Comparison of ENCODE assay signal across 19 cellular contexts in genomic region chr12:102959391-102959790, GRCh38. TPM values are rescaled to one million over a fixed set of nuclear protein-coding genes. Genes with fewer than 3 reads are reported as not detected.
DNase-seq lines count a peak whose midpoint lies in the region; ATAC-seq and TF ChIP-seq lines count a peak whose summit lies in the region.
"Had no signal": no experiment of that assay in that cellular context is flagged by ENCODE, and none has a peak within 500 bp of the region (broad histone marks: within the 10 kb centered on the region; RNA-seq: fewer than 3 reads in every experiment).

No MANE protein-coding gene starts in this region.

- TF ChIP-seq CTCF in endodermal cell (conservative IDR thresholded peaks at IDR 0.05) = no peak

- H3K27ac Mint-ChIP-seq in activated naive CD4-positive, alpha-beta T cell treated with anti-CD3 and anti-CD28 coated beads, Interleukin-2, amount 10 ng/mL, durations not matched to agents 7 days and 5 days = peak overlapping the region; percentile 26
- no peak overlapping the region for H3K27ac Mint-ChIP-seq in activated naive CD4-positive, alpha-beta T cell treated with anti-CD3 and anti-CD28 coated beads for 36 hours
- peak overlapping the region; percentile 1 for H3K27ac Mint-ChIP-seq in stimulated activated naive B cell treated with anti-CD40 and anti-IgM and Interleukin-4, amounts not matched to agents 10 μg/mL and 1 μg/mL and 100 μg/mL, for 72 hours
- no peak overlapping the region for H3K27ac Mint-ChIP-seq in endodermal cell
- H3K27ac Mint-ChIP-seq: stimulated activated naive CD8-positive, alpha-beta T cell treated with anti-CD3 and anti-CD28 coated beads, Interleukin-15, amount 100 ng/mL, for 72 hours had no signal

- H3K9me3 ChIP-seq in ectodermal cell (ENCODE audit: control insufficient read depth, low read length) (no peaks in the 10 kb centered on the region), endodermal cell (ENCODE audit: control insufficient read depth, low read length) (peaks cover 14% of the 10 kb centered on the region)
- H3K9me3 ChIP-seq: ascending aorta, colonic mucosa had no signal

- intact Hi-C loops in activated naive CD4-positive, alpha-beta T cell treated with anti-CD3 and anti-CD28 coated beads for 36 hours (cut with micrococcal nuclease) = loop anchor here (5.0 kb wide), 1 partner anchor 483 kb away; no protein-coding TSS in a partner anchor

- H3K4me1 ChIP-seq in ectodermal cell (ENCODE audit: control insufficient read depth, insufficient read depth, low read length) (peaks cover 31% of the 10 kb centered on the region), endodermal cell (ENCODE audit: control insufficient read depth, insufficient read depth, low read length) (peaks cover 3% of the 10 kb centered on the region)
- H3K4me1 ChIP-seq: colonic mucosa had no signal

- H3K27me3 ChIP-seq in ectodermal cell (ENCODE audit: control insufficient read depth, insufficient read depth, low read length, poor library complexity, severe bottlenecking) (peaks cover 100% of the 10 kb centered on the region), endodermal cell (ENCODE audit: control insufficient read depth, insufficient read depth, low read length, poor library complexity, severe bottlenecking) (peaks cover 100% of the 10 kb centered on the region)
- H3K27me3 ChIP-seq: ascending aorta had no signal

- no peak for DNase-seq in activated naive CD4-positive, alpha-beta T cell treated with anti-CD3 and anti-CD28 coated beads, Interleukin-2, amount 10 ng/mL, durations not matched to agents 7 days and 5 days
- DNase-seq in activated naive CD4-positive, alpha-beta T cell treated with anti-CD3 and anti-CD28 coated beads for 36 hours = no peak
- peak; percentile 51 for DNase-seq in NCI-H2227 treated with DMSO at 0.1 percent for 48 hours (lab: John Stamatoyannopoulos, UW)
- DNase-seq in stimulated activated naive B cell treated with anti-CD40 and anti-IgM and Interleukin-4, amounts not matched to agents 10 μg/mL and 1 μg/mL and 100 μg/mL, for 72 hours = no peak
- no peak for DNase-seq in endodermal cell
- no peak for DNase-seq in DMS153 (lab: John Stamatoyannopoulos, UW)
- DNase-seq: activated T-cell treated with anti-CD3 and anti-CD28 coated beads, Interleukin-2, amount 50 U/mL, for 48 hours; colonic mucosa; kidney; NCI-H1436; SHP77 treated with DMSO at 0.1 percent for 48 hours; stimulated activated naive CD8-positive, alpha-beta T cell treated with anti-CD3 and anti-CD28 coated beads, Interleukin-15, amount 100 ng/mL, for 72 hours had no signal

- WGBS in ectodermal cell, 2 experiments = 8% methylated on average over 14 of the region's 14 CpGs
- 7 to 10% methylated on average over 11 to 14 of the region's 14 CpGs for WGBS in endodermal cell (ENCODE audit: insufficient coverage in 1 of 2, insufficient read length in 1 of 2), 2 experiments

- H3K4me3 Mint-ChIP-seq in activated naive CD4-positive, alpha-beta T cell treated with anti-CD3 and anti-CD28 coated beads, Interleukin-2, amount 10 ng/mL, durations not matched to agents 7 days and 5 days = peak overlapping the region; percentile 1
- H3K4me3 Mint-ChIP-seq in activated naive CD4-positive, alpha-beta T cell treated with anti-CD3 and anti-CD28 coated beads for 36 hours = no peak overlapping the region
- H3K4me3 Mint-ChIP-seq in stimulated activated naive B cell treated with anti-CD40 and anti-IgM and Interleukin-4, amounts not matched to agents 10 μg/mL and 1 μg/mL and 100 μg/mL, for 72 hours = peak overlapping the region in 1 of 2 donors; percentile 12
- H3K4me3 Mint-ChIP-seq in endodermal cell = no peak overlapping the region

- no peak overlapping the region for H3K27ac ChIP-seq in ectodermal cell (ENCODE audit: insufficient read depth, low read depth, low read length, poor library complexity, severe bottlenecking)
- H3K27ac ChIP-seq in endodermal cell (ENCODE audit: low read depth, low read length) = no peak overlapping the region
- H3K27ac ChIP-seq: ascending aorta, colonic mucosa, esophagus muscularis mucosa had no signal

- peaks cover 2% of the 10 kb centered on the region for H3K36me3 Mint-ChIP-seq in activated naive CD4-positive, alpha-beta T cell treated with anti-CD3 and anti-CD28 coated beads, Interleukin-2, amount 10 ng/mL, durations not matched to agents 7 days and 5 days
- H3K36me3 Mint-ChIP-seq in activated naive CD4-positive, alpha-beta T cell treated with anti-CD3 and anti-CD28 coated beads for 36 hours (ENCODE audit: low read depth) = peaks cover 2% of the 10 kb centered on the region
- H3K36me3 Mint-ChIP-seq in stimulated activated naive B cell treated with anti-CD40 and anti-IgM and Interleukin-4, amounts not matched to agents 10 μg/mL and 1 μg/mL and 100 μg/mL, for 72 hours = peaks cover 8 to 10% of the 10 kb centered on the region in 2 donors
- peaks cover 3% of the 10 kb centered on the region for H3K36me3 Mint-ChIP-seq in endodermal cell (ENCODE audit: low read depth)

- CTCF ChIA-PET in activated naive CD4-positive, alpha-beta T cell treated with anti-CD3 and anti-CD28 coated beads, Interleukin-2, amount 10 ng/mL, durations not matched to agents 7 days and 5 days (lab: Charles Lee) = no interaction called here
- CTCF ChIA-PET in activated naive CD4-positive, alpha-beta T cell treated with anti-CD3 and anti-CD28 coated beads for 36 hours (lab: Charles Lee) = interaction anchor here (1.8 kb wide), 1 partner anchor 11 kb away, joined by 5 read pairs; no protein-coding TSS in a partner anchor

- H3K4me3 ChIP-seq in ectodermal cell (ENCODE audit: insufficient read depth, low read depth, low read length) (peak overlapping the region; percentile 53), endodermal cell (ENCODE audit: low read length) (no peak overlapping the region)
- H3K4me3 ChIP-seq: colonic mucosa, K562 had no signal

- ATAC-seq in stimulated activated naive B cell treated with anti-CD40 and anti-IgM and Interleukin-4, amounts not matched to agents 10 μg/mL and 1 μg/mL and 100 μg/mL, for 72 hours (replicated peaks) = no peak
- no peak for ATAC-seq in HG03108 (IDR thresholded peaks at IDR 0.05; ENCODE audit: unreplicated experiment)
- ATAC-seq: K562; stimulated activated naive CD8-positive, alpha-beta T cell treated with anti-CD3 and anti-CD28 coated beads, Interleukin-15, amount 100 ng/mL, for 72 hours had no signal

- no peak overlapping the region for H3K9ac ChIP-seq in endodermal cell (ENCODE audit: extremely low read depth, low read length, poor library complexity, severe bottlenecking)

- peaks cover 99% of the 10 kb centered on the region for H3K27me3 Mint-ChIP-seq in activated naive CD4-positive, alpha-beta T cell treated with anti-CD3 and anti-CD28 coated beads, Interleukin-2, amount 10 ng/mL, durations not matched to agents 7 days and 5 days
- H3K27me3 Mint-ChIP-seq in activated naive CD4-positive, alpha-beta T cell treated with anti-CD3 and anti-CD28 coated beads for 36 hours (ENCODE audit: low read depth) = peaks cover 85% of the 10 kb centered on the region
- peaks cover 76 to 95% of the 10 kb centered on the region in 2 donors for H3K27me3 Mint-ChIP-seq in stimulated activated naive B cell treated with anti-CD40 and anti-IgM and Interleukin-4, amounts not matched to agents 10 μg/mL and 1 μg/mL and 100 μg/mL, for 72 hours
- peaks cover 99% of the 10 kb centered on the region for H3K27me3 Mint-ChIP-seq in endodermal cell (ENCODE audit: insufficient read depth)

- H3K4me1 Mint-ChIP-seq in activated naive CD4-positive, alpha-beta T cell treated with anti-CD3 and anti-CD28 coated beads, Interleukin-2, amount 10 ng/mL, durations not matched to agents 7 days and 5 days = peaks cover 47% of the 10 kb centered on the region
- H3K4me1 Mint-ChIP-seq in activated naive CD4-positive, alpha-beta T cell treated with anti-CD3 and anti-CD28 coated beads for 36 hours (ENCODE audit: low read depth) = peaks cover 32% of the 10 kb centered on the region
- H3K4me1 Mint-ChIP-seq in stimulated activated naive B cell treated with anti-CD40 and anti-IgM and Interleukin-4, amounts not matched to agents 10 μg/mL and 1 μg/mL and 100 μg/mL, for 72 hours = peaks cover 20 to 27% of the 10 kb centered on the region in 2 donors
- H3K4me1 Mint-ChIP-seq in endodermal cell = peaks cover 19% of the 10 kb centered on the region

- H3K36me3 ChIP-seq in ectodermal cell (ENCODE audit: control insufficient read depth, insufficient read depth, low read length) (no peaks in the 10 kb centered on the region), endodermal cell (ENCODE audit: control insufficient read depth, insufficient read depth, low read length) (no peaks in the 10 kb centered on the region)
- H3K36me3 ChIP-seq: ascending aorta, colonic mucosa, esophagus muscularis mucosa had no signal

- H3K9me3 Mint-ChIP-seq in activated naive CD4-positive, alpha-beta T cell treated with anti-CD3 and anti-CD28 coated beads, Interleukin-2, amount 10 ng/mL, durations not matched to agents 7 days and 5 days = peaks cover 5% of the 10 kb centered on the region
- H3K9me3 Mint-ChIP-seq in activated naive CD4-positive, alpha-beta T cell treated with anti-CD3 and anti-CD28 coated beads for 36 hours = peaks cover 3% of the 10 kb centered on the region
- peaks cover 8 to 15% of the 10 kb centered on the region in 2 donors for H3K9me3 Mint-ChIP-seq in stimulated activated naive B cell treated with anti-CD40 and anti-IgM and Interleukin-4, amounts not matched to agents 10 μg/mL and 1 μg/mL and 100 μg/mL, for 72 hours
- H3K9me3 Mint-ChIP-seq in endodermal cell = peaks cover 14% of the 10 kb centered on the region

RNA-seq across cellular contexts. Expression of gene ASCL1, which starts 1.9 kb away (rescaled TPM):
- not detected for total RNA-seq in activated naive CD4-positive, alpha-beta T cell treated with anti-CD3 and anti-CD28 coated beads for 36 hours
- 7.3 TPM for polyA plus RNA-seq in ectodermal cell (2013, experiment 1 of 4)
- polyA plus RNA-seq in ectodermal cell (2013, experiment 2 of 4) = 5.9 TPM
- 4.9 TPM for polyA plus RNA-seq in ectodermal cell (2013, experiment 3 of 4)
- 7.4 TPM for polyA plus RNA-seq in ectodermal cell (2013, experiment 4 of 4)
- total RNA-seq in endodermal cell = not detected
- 36.3 TPM for polyA plus RNA-seq in endodermal cell (2013, experiment 1 of 2)
- polyA plus RNA-seq in endodermal cell (2013, experiment 2 of 2) = 30.5 TPM
- total RNA-seq: ascending aorta, kidney, mucosa of gallbladder, posterior vena cava had no signal

RNA-seq across cellular contexts. Expression of gene PAH, which starts 42.3 kb away (rescaled TPM):
- total RNA-seq in activated naive CD4-positive, alpha-beta T cell treated with anti-CD3 and anti-CD28 coated beads for 36 hours = not detected
- 0.63 TPM for polyA plus RNA-seq in ectodermal cell (2013, experiment 1 of 4)
- 2.1 TPM for polyA plus RNA-seq in ectodermal cell (2013, experiment 2 of 4)
- 0.85 TPM for polyA plus RNA-seq in ectodermal cell (2013, experiment 3 of 4)
- 1.2 TPM for polyA plus RNA-seq in ectodermal cell (2013, experiment 4 of 4)
- 1 to 10 TPM; 1.5 to 1.9 TPM for total RNA-seq in endodermal cell
- polyA plus RNA-seq in endodermal cell (2013, experiment 1 of 2) = 0.07 TPM
- 0.25 TPM for polyA plus RNA-seq in endodermal cell (2013, experiment 2 of 2)
- total RNA-seq: ascending aorta, esophagus muscularis mucosa had no signal

Comparison
In these comparisons a context has a peak if more than half of its experiments do, and no peak if none do; other contexts are left out.
1. H3K27ac Mint-ChIP-seq: peak in activated naive CD4-positive, alpha-beta T cell treated with anti-CD3 and anti-CD28 coated beads, Interleukin-2, amount 10 ng/mL, durations not matched to agents 7 days and 5 days (single experiment) and stimulated activated naive B cell treated with anti-CD40 and anti-IgM and Interleukin-4, amounts not matched to agents 10 μg/mL and 1 μg/mL and 100 μg/mL, for 72 hours (single experiment); none in activated naive CD4-positive, alpha-beta T cell treated with anti-CD3 and anti-CD28 coated beads for 36 hours (single experiment) and endodermal cell (single experiment).